In genomic region chr11:86799680-86800075, GRCh38 we compare ENCODE assay signal across 8 cellular contexts. TPM values are rescaled to one million over a fixed set of nuclear protein-coding genes. Genes with fewer than 3 reads are reported as not detected.
DNase-seq lines count a peak whose midpoint lies in the region; ATAC-seq, FAIRE-seq and TF ChIP-seq lines count a peak whose summit lies in the region.

No MANE protein-coding gene starts in this region.

- peaks cover 3% of the 10 kb centered on the region for H3K4me1 Mint-ChIP-seq in CD8-positive, alpha-beta T cell (ENCODE audit: low read depth)
- H3K4me1 Mint-ChIP-seq in neural progenitor cell = peaks cover 44% of the 10 kb centered on the region

- no peak for FAIRE-seq in D721Med (lab: Jason Lieb, UNC)

- H3K79me2 ChIP-seq in fibroblast of lung (ENCODE audit: control insufficient read depth, insufficient read depth, low read length) (peaks cover 31% of the 10 kb centered on the region), neural progenitor cell (ENCODE audit: low read depth) (peaks cover 52% of the 10 kb centered on the region)

- H3K36me3 Mint-ChIP-seq in CD8-positive, alpha-beta T cell = no peaks in the 10 kb centered on the region
- H3K36me3 Mint-ChIP-seq in neural progenitor cell = no peaks in the 10 kb centered on the region

- H3F3A ChIP-seq in neural progenitor cell (ENCODE audit: low read depth) = peaks cover 33% of the 10 kb centered on the region

- peaks cover 46% of the 10 kb centered on the region for H3K27me3 Mint-ChIP-seq in CD8-positive, alpha-beta T cell (ENCODE audit: low read depth)
- peaks cover 3% of the 10 kb centered on the region for H3K27me3 Mint-ChIP-seq in neural progenitor cell (ENCODE audit: insufficient read depth, low read depth)

- H3K9me3 ChIP-seq in CD8-positive, alpha-beta T cell (ENCODE audit: low read length) = no peaks in the 10 kb centered on the region
- no peaks in the 10 kb centered on the region for H3K9me3 ChIP-seq in SJSA1 (replicated peaks)
- no peaks in the 10 kb centered on the region for H3K9me3 ChIP-seq in fibroblast of lung (ENCODE audit: control insufficient read depth, insufficient read depth, low read depth, low read length)
- H3K9me3 ChIP-seq in neural progenitor cell (ENCODE audit: low read depth) = no peaks in the 10 kb centered on the region

- no peak for ATAC-seq in CD8-positive, alpha-beta T cell
- ATAC-seq in HG02623 (IDR thresholded peaks at IDR 0.05; ENCODE audit: unreplicated experiment) = no peak

- no peak overlapping the region for H3K4me3 ChIP-seq in CD8-positive, alpha-beta T cell (ENCODE audit: low read depth, low read length)
- H3K4me3 ChIP-seq in SJSA1 = peak overlapping the region; percentile 81
- H3K4me3 ChIP-seq in fibroblast of lung (replicated peaks in 1 of 4; ENCODE audit: control extremely low read depth in 1 of 4, insufficient read depth in 1 of 4, low read depth in 3 of 4, low read length in 4 of 4) = peak overlapping the region; percentile 20 to 83 (median 60)
- H3K4me3 ChIP-seq in neural progenitor cell = peak overlapping the region; percentile 98

- no peak for TF ChIP-seq CTCF in CD8-positive, alpha-beta T cell (IDR thresholded peaks at IDR 0.05)
- TF ChIP-seq CTCF in fibroblast of lung (conservative IDR thresholded peaks at IDR 0.05 in 1 of 2, IDR thresholded peaks at IDR 0.05 in 1 of 2; ENCODE audit: low read depth in 1 of 2, low read length in 2 of 2) = peak in 1 of 2 donors; percentile 8
- TF ChIP-seq CTCF in neural progenitor cell (IDR thresholded peaks at IDR 0.05) = peak; percentile 14
- TF ChIP-seq CTCF in D721Med (IDR thresholded peaks at IDR 0.05; ENCODE audit: insufficient read depth, missing control alignments) = no peak

- H3K36me3 ChIP-seq in CD8-positive, alpha-beta T cell (ENCODE audit: insufficient read depth, low read length) = no peaks in the 10 kb centered on the region
- H3K36me3 ChIP-seq in SJSA1 (0 out of 2 replicates have a peak, but pooled peaks cover 4% of the 10 kb centered on the region), fibroblast of lung (ENCODE audit: control insufficient read depth, insufficient read depth, low read length) (no peaks in the 10 kb centered on the region), neural progenitor cell (peaks cover 6% of the 10 kb centered on the region)

- no peaks in the 10 kb centered on the region for H4K20me1 ChIP-seq in fibroblast of lung (ENCODE audit: control insufficient read depth, extremely low read depth, insufficient read depth, low read length)
- H4K20me1 ChIP-seq in neural progenitor cell (ENCODE audit: low read depth) = peaks cover 40% of the 10 kb centered on the region

- H3K4me1 ChIP-seq in CD8-positive, alpha-beta T cell (ENCODE audit: insufficient read depth, low read length) = no peaks in the 10 kb centered on the region
- H3K4me1 ChIP-seq in SJSA1 (replicated peaks) (peaks cover 47% of the 10 kb centered on the region), fibroblast of lung (ENCODE audit: control insufficient read depth, extremely low read depth, insufficient read depth, low read length) (peaks cover 5% of the 10 kb centered on the region), neural progenitor cell (peaks cover 44% of the 10 kb centered on the region)

- H3K4me3 Mint-ChIP-seq in CD8-positive, alpha-beta T cell = peak overlapping the region; percentile 47
- peak overlapping the region; percentile 85 for H3K4me3 Mint-ChIP-seq in neural progenitor cell

- DNase-seq in CD8-positive, alpha-beta T cell = no peak
- peak in 1 of 2 experiments; percentile 10 for DNase-seq in SJSA1 (ENCODE audit: low read depth in 1 of 2, low spot score in 2 of 2)
- no peak for DNase-seq in fibroblast of lung (ENCODE audit: low read depth in 2 of 2)
- DNase-seq in neural progenitor cell (ENCODE audit: low spot score) = peak; percentile 63
- DNase-seq in NCI-H1092 (lab: John Stamatoyannopoulos, UW) = no peak
- no peak for DNase-seq in HUDEP-2 (lab: John Stamatoyannopoulos, UW; ENCODE audit: unreplicated experiment in 76 of 76)
- DNase-seq in D721Med (ENCODE audit: insufficient read length, low spot score) = no peak

- peaks cover 3% of the 10 kb centered on the region for H3K27me3 ChIP-seq in CD8-positive, alpha-beta T cell (ENCODE audit: insufficient read depth, low read length)
- H3K27me3 ChIP-seq in SJSA1 (replicated peaks) (no peaks in the 10 kb centered on the region), fibroblast of lung (ENCODE audit: control insufficient read depth, insufficient read depth, low read length) (no peaks in the 10 kb centered on the region), neural progenitor cell (no peaks in the 10 kb centered on the region)

- no peak overlapping the region for H3K27ac Mint-ChIP-seq in CD8-positive, alpha-beta T cell
- H3K27ac Mint-ChIP-seq in neural progenitor cell = peak overlapping the region; percentile 44

- no peak overlapping the region for H3K27ac ChIP-seq in CD8-positive, alpha-beta T cell (ENCODE audit: low read depth, low read length)
- peak overlapping the region; percentile 92 for H3K27ac ChIP-seq in SJSA1
- peak overlapping the region; percentile 32 for H3K27ac ChIP-seq in fibroblast of lung (ENCODE audit: insufficient read depth, low read length)
- peak overlapping the region; percentile 71 for H3K27ac ChIP-seq in neural progenitor cell

- no peaks in the 10 kb centered on the region for H3K9me3 Mint-ChIP-seq in CD8-positive, alpha-beta T cell
- no peaks in the 10 kb centered on the region for H3K9me3 Mint-ChIP-seq in neural progenitor cell

- H2AFZ ChIP-seq in fibroblast of lung (ENCODE audit: low read length) = no peak overlapping the region
- H2AFZ ChIP-seq in neural progenitor cell (replicated peaks) = peak overlapping the region; percentile 13

- intact Hi-C loops in CD8-positive, alpha-beta T cell (cut with DNase I, micrococcal nuclease) = no loop called here

- H3K4me2 ChIP-seq in fibroblast of lung (ENCODE audit: extremely low read depth, insufficient read depth, low read length) = peak overlapping the region; percentile 53
- H3K4me2 ChIP-seq in neural progenitor cell = peak overlapping the region; percentile 94

- CTCF ChIA-PET in CD8-positive, alpha-beta T cell (lab: Charles Lee) = no interaction called here

- H3K9ac ChIP-seq in fibroblast of lung (ENCODE audit: insufficient read depth, low read length) (peak overlapping the region; percentile 58), neural progenitor cell (no peak overlapping the region)

- POLR2A ChIA-PET in CD8-positive, alpha-beta T cell (lab: Charles Lee) = no interaction called here

RNA-seq across cellular contexts. Expression of gene PRSS23, which starts 0.7 kb away (rescaled TPM):
- total RNA-seq in CD8-positive, alpha-beta T cell = under 1 TPM; 0.22 to 0.39 TPM
- total RNA-seq in SJSA1 (2014; rRNA removed; shearing (Covaris generic)) = 54.6 and 71.6 TPM in 2 replicates
- total RNA-seq in fibroblast of lung (141 and 194 TPM in 2 replicates), neural progenitor cell (ENCODE audit: low replicate concordance) (266 and 282 TPM in 2 replicates)
- 147 and 151 TPM in 2 replicates for polyA plus RNA-seq in fibroblast of lung
- 90.6 and 123 TPM in 2 replicates for polyA plus RNA-seq in fibroblast of lung (2012)
- 77.1 and 107 TPM in 2 replicates for polyA minus RNA-seq in fibroblast of lung (ENCODE audit: low replicate concordance)

Comparison
In these comparisons a context has a peak if more than half of its experiments do, and no peak if none do; other contexts are left out.
1. RNA of gene PRSS23, which starts 0.7 kb away (total RNA-seq): 266 to 282 TPM in neural progenitor cell, 141 to 194 TPM in fibroblast of lung and 54.6 to 71.6 TPM in SJSA1; 0.22 to 0.39 TPM in CD8-positive, alpha-beta T cell; every median in the first group is over 10 times any median in the second.